35 cellular contexts compared by ENCODE assay signal in the genomic region with DNA sequence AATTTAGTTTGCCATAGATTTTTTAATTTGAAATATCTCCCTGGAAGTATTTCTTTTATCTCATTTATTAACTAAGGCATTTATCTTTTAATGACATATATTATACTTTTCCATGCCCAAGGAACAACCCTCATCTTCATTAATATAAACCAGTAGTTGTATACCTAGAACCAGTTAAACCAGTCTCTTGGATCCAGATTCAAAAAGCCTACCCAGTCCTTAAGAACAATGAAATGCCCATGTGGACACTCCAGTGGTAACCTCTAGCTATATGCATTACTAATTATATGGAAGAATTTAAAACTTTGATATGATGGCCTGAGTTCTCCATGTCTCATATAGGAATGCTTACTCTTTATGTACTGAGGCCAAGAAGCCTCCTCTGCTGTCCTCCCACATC. TPM values are rescaled to one million over a fixed set of nuclear protein-coding genes. Genes with fewer than 3 reads are reported as not detected.
DNase-seq lines count a peak whose midpoint lies in the region; ATAC-seq, FAIRE-seq and TF ChIP-seq lines count a peak whose summit lies in the region.
"Had no signal": no experiment of that assay in that cellular context is flagged by ENCODE, and none has a peak within 500 bp of the region (broad histone marks: within the 10 kb centered on the region; RNA-seq: fewer than 3 reads in every experiment).

No MANE protein-coding gene starts in this region.

- CTCF ChIA-PET in PC-9 (lab: Charles Lee) = interaction anchor here (1.0 to 1.4 kb wide), 2 partner anchors 21 to 40 kb away, joined by 3 to 6 read pairs; no protein-coding TSS in a partner anchor

- H3K9me2 ChIP-seq in PC-9 (ENCODE audit: insufficient read depth) = no peaks in the 10 kb centered on the region

- H3K27me3 Mint-ChIP-seq in activated naive CD4-positive, alpha-beta T cell treated with anti-CD3 and anti-CD28 coated beads, Interleukin-2, amount 50 U/mL, for 24 hours = no peaks in the 10 kb centered on the region
- no peaks in the 10 kb centered on the region for H3K27me3 Mint-ChIP-seq in effector memory CD8-positive, alpha-beta T cell
- H3K27me3 Mint-ChIP-seq: activated naive CD8-positive, alpha-beta T cell treated with anti-CD3 and anti-CD28 coated beads for 36 hours; B cell had no signal

- TF ChIP-seq CTCF in PC-9 (conservative IDR thresholded peaks at IDR 0.05) (no peak), pancreas (IDR thresholded peaks at IDR 0.05) (no peak)

- H3K27me3 ChIP-seq in PC-9 (ENCODE audit: insufficient read depth, low read depth) (no peaks in the 10 kb centered on the region), pancreas (no peaks in the 10 kb centered on the region)
- H3K27me3 ChIP-seq: Peyer's patch, thyroid gland had no signal

- H3K4me1 ChIP-seq in PC-9 (replicated peaks; ENCODE audit: insufficient read depth) (peaks cover 34% of the 10 kb centered on the region), pancreas (peaks cover 0 to 13% (median 0%) of the 10 kb centered on the region in 3 donors)

- H3K4me3 ChIP-seq in PC-9 (no peak overlapping the region), pancreas (no peak overlapping the region)
- H3K4me3 ChIP-seq: coronary artery, left lung, Peyer's patch, thyroid gland had no signal

- H2AFZ ChIP-seq in PC-9 = peak overlapping the region; percentile 14; the same call in 1 of the 2 replicates

- H3K79me2 ChIP-seq in PC-9 (ENCODE audit: low read depth) = no peaks in the 10 kb centered on the region

- intact Hi-C loops in PC-9 (cut with micrococcal nuclease; ENCODE audit: unreplicated experiment) = loop anchor here (2.0 to 5.0 kb wide), 2 partner anchors 20 to 40 kb away; no protein-coding TSS in a partner anchor
- intact Hi-C loops in pancreas (cut with DNase I) = no loop called here

- H3F3A ChIP-seq in PC-9 (ENCODE audit: insufficient read depth, low read depth) = peaks cover 38% of the 10 kb centered on the region

- POLR2A ChIA-PET in PC-9 (lab: Charles Lee; ENCODE audit: unreplicated experiment) = no interaction called here

- no peaks in the 10 kb centered on the region for H4K20me1 ChIP-seq in PC-9 (ENCODE audit: insufficient read depth)

- no peaks in the 10 kb centered on the region for H3K9me3 ChIP-seq in PC-9 (ENCODE audit: insufficient read depth, low read depth)
- no peaks in the 10 kb centered on the region for H3K9me3 ChIP-seq in pancreas
- H3K9me3 ChIP-seq: neutrophil, Peyer's patch, thyroid gland had no signal

- FAIRE-seq in pancreas (lab: Jason Lieb, UNC) = no peak

- H3K27ac ChIP-seq in PC-9 (peak overlapping the region; percentile 73), pancreas (peak overlapping the region in 2 of 4 donors; percentile 17 to 37)
- H3K27ac ChIP-seq: coronary artery, neutrophil, Peyer's patch, thyroid gland had no signal

- H3K27ac Mint-ChIP-seq in activated naive CD4-positive, alpha-beta T cell treated with anti-CD3 and anti-CD28 coated beads, Interleukin-2, amount 50 U/mL, for 24 hours = peak overlapping the region; percentile 12
- H3K27ac Mint-ChIP-seq in activated naive CD4-positive, alpha-beta T cell treated with anti-CD3 and anti-CD28 coated beads, Interleukin-2, amount 50 U/mL, for 72 hours = no peak overlapping the region
- H3K27ac Mint-ChIP-seq in effector memory CD8-positive, alpha-beta T cell = peak overlapping the region; percentile 38 to 49
- H3K27ac Mint-ChIP-seq in stimulated activated effector memory CD8-positive, alpha-beta T cell treated with anti-CD3 and anti-CD28 coated beads, Interleukin-12 subunit alpha, Interleukin-12 subunit beta, amount 100 ng/mL, for 72 hours = peak overlapping the region; percentile 18
- H3K27ac Mint-ChIP-seq: activated naive CD8-positive, alpha-beta T cell treated with anti-CD3 and anti-CD28 coated beads for 36 hours; WTC11 had no signal

- BruUV-seq in PC-9 (replicated peaks; lab: Mats Ljungman, UMichigan) = no TSS peak

- H3K9me3 Mint-ChIP-seq in activated naive CD4-positive, alpha-beta T cell treated with anti-CD3 and anti-CD28 coated beads, Interleukin-2, amount 50 U/mL, for 24 hours = no peaks in the 10 kb centered on the region
- H3K9me3 Mint-ChIP-seq in activated naive CD4-positive, alpha-beta T cell treated with anti-CD3 and anti-CD28 coated beads, Interleukin-2, amount 50 U/mL, for 72 hours = no peaks in the 10 kb centered on the region
- H3K9me3 Mint-ChIP-seq in effector memory CD8-positive, alpha-beta T cell = no peaks in the 10 kb centered on the region
- no peaks in the 10 kb centered on the region for H3K9me3 Mint-ChIP-seq in stimulated activated effector memory CD8-positive, alpha-beta T cell treated with anti-CD3 and anti-CD28 coated beads, Interleukin-12 subunit alpha, Interleukin-12 subunit beta, amount 100 ng/mL, for 72 hours
- H3K9me3 Mint-ChIP-seq: activated naive CD8-positive, alpha-beta T cell treated with anti-CD3 and anti-CD28 coated beads for 36 hours; WTC11 had no signal

- H3K36me3 ChIP-seq in PC-9 (ENCODE audit: low read depth) (no peaks in the 10 kb centered on the region), pancreas (no peaks in the 10 kb centered on the region)
- H3K36me3 ChIP-seq: left lung, neutrophil, Peyer's patch, thyroid gland had no signal

- peak overlapping the region; percentile 59 for H3K4me2 ChIP-seq in PC-9

- ATAC-seq in activated naive CD4-positive, alpha-beta T cell treated with anti-CD3 and anti-CD28 coated beads, Interleukin-2, amount 50 U/mL, for 72 hours = no peak
- no peak for ATAC-seq in effector memory CD8-positive, alpha-beta T cell (replicated peaks)
- ATAC-seq in stimulated activated effector memory CD8-positive, alpha-beta T cell treated with anti-CD3 and anti-CD28 coated beads, Interleukin-12 subunit alpha, Interleukin-12 subunit beta, amount 100 ng/mL, for 72 hours = no peak
- no peak for ATAC-seq in pancreas
- no peak for ATAC-seq in HG02642 (IDR thresholded peaks at IDR 0.05; ENCODE audit: poor library complexity, unreplicated experiment)
- ATAC-seq: HCT116, sciatic nerve, WTC11 had no signal

- peaks cover 56% of the 10 kb centered on the region for H3K4me1 Mint-ChIP-seq in activated naive CD4-positive, alpha-beta T cell treated with anti-CD3 and anti-CD28 coated beads, Interleukin-2, amount 50 U/mL, for 24 hours
- H3K4me1 Mint-ChIP-seq in effector memory CD8-positive, alpha-beta T cell (ENCODE audit: low read depth in 2 of 2) = peaks cover 44 to 58% of the 10 kb centered on the region in 2 donors
- H3K4me1 Mint-ChIP-seq in stimulated activated effector memory CD8-positive, alpha-beta T cell treated with anti-CD3 and anti-CD28 coated beads, Interleukin-12 subunit alpha, Interleukin-12 subunit beta, amount 100 ng/mL, for 72 hours = peaks cover 45% of the 10 kb centered on the region

- DNase-seq in activated naive CD4-positive, alpha-beta T cell treated with anti-CD3 and anti-CD28 coated beads, Interleukin-2, amount 50 U/mL, for 72 hours (ENCODE audit: low spot score in 2 of 2) = no peak
- DNase-seq in PC-9 (peak in 1 of 2 experiments; percentile 73), NCI-H1092 (lab: John Stamatoyannopoulos, UW) (no peak), pancreas (no peak)
- DNase-seq in effector memory CD8-positive, alpha-beta T cell = no peak
- no peak for DNase-seq in stimulated activated effector memory CD8-positive, alpha-beta T cell treated with anti-CD3 and anti-CD28 coated beads, Interleukin-12 subunit alpha, Interleukin-12 subunit beta, amount 100 ng/mL, for 72 hours (ENCODE audit: low spot score in 2 of 2)
- DNase-seq: ACHN; activated CD4-positive, alpha-beta T cell treated with anti-CD3 and anti-CD28 coated beads, Interleukin-2, amount 50 U/mL, for 1 hour; activated effector memory CD4-positive, alpha-beta T cell treated with Interleukin-2 at 50 U/mL for 16 hours; activated naive CD8-positive, alpha-beta T cell treated with anti-CD3 and anti-CD28 coated beads for 36 hours; activated T-cell treated with anti-CD3 and anti-CD28 coated beads, Interleukin-2, amount 50 U/mL, for 1 hour; anterior cingulate cortex; DMS79; effector CD8-positive, alpha-beta T cell; erythroblast; glutamatergic neuron; islet precursor cell; left lung; mesenchymal stem cell; NCI-H1105 treated with DMSO at 0.1 percent for 48 hours; NCI-H1930; Peyer's patch; SHP77 treated with DMSO at 0.1 percent for 48 hours; stimulated activated CD8-positive, alpha-beta memory T cell treated with anti-CD3 and anti-CD28 coated beads, Interleukin-4, amount 100 ng/mL, for 48 hours; SW 1271; T1000; thyroid gland had no signal

- H3K4me3 Mint-ChIP-seq in activated naive CD4-positive, alpha-beta T cell treated with anti-CD3 and anti-CD28 coated beads, Interleukin-2, amount 50 U/mL, for 24 hours = no peak overlapping the region
- peak overlapping the region; percentile 4 to 31 for H3K4me3 Mint-ChIP-seq in effector memory CD8-positive, alpha-beta T cell
- no peak overlapping the region for H3K4me3 Mint-ChIP-seq in stimulated activated effector memory CD8-positive, alpha-beta T cell treated with anti-CD3 and anti-CD28 coated beads, Interleukin-12 subunit alpha, Interleukin-12 subunit beta, amount 100 ng/mL, for 72 hours
- H3K4me3 Mint-ChIP-seq: activated naive CD8-positive, alpha-beta T cell treated with anti-CD3 and anti-CD28 coated beads for 36 hours; B cell; WTC11 had no signal

- peaks cover 13% of the 10 kb centered on the region for H3K36me3 Mint-ChIP-seq in activated naive CD4-positive, alpha-beta T cell treated with anti-CD3 and anti-CD28 coated beads, Interleukin-2, amount 50 U/mL, for 24 hours
- H3K36me3 Mint-ChIP-seq in activated naive CD4-positive, alpha-beta T cell treated with anti-CD3 and anti-CD28 coated beads, Interleukin-2, amount 50 U/mL, for 72 hours = peaks cover 20 to 45% of the 10 kb centered on the region in 2 donors
- H3K36me3 Mint-ChIP-seq in effector memory CD8-positive, alpha-beta T cell (ENCODE audit: insufficient read depth) = peaks cover 32% of the 10 kb centered on the region
- H3K36me3 Mint-ChIP-seq in stimulated activated effector memory CD8-positive, alpha-beta T cell treated with anti-CD3 and anti-CD28 coated beads, Interleukin-12 subunit alpha, Interleukin-12 subunit beta, amount 100 ng/mL, for 72 hours = peaks cover 23% of the 10 kb centered on the region
- H3K36me3 Mint-ChIP-seq: WTC11 had no signal

RNA-seq across cellular contexts. Expression of a gene that starts 4.8 kb away (rescaled TPM):
- 10 to 100 TPM; 12.1 to 44.7 TPM for total RNA-seq in activated naive CD4-positive, alpha-beta T cell treated with anti-CD3 and anti-CD28 coated beads, Interleukin-2, amount 50 U/mL, for 72 hours
- total RNA-seq in PC-9 (2021) (1.2 and 3.3 TPM in 2 replicates), pancreas (1 to 10 TPM in 3 of 6 donors, under 1 TPM in 3; 0.28 to 2.6 (median 1.0) TPM)
- 1 to 10 TPM in 1 of 2 donors, under 1 TPM in 1; 0.42 to 2.0 TPM for polyA plus RNA-seq in pancreas

RNA-seq across cellular contexts. Expression of a gene that starts 22.2 kb away (rescaled TPM):
- total RNA-seq in activated naive CD4-positive, alpha-beta T cell treated with anti-CD3 and anti-CD28 coated beads, Interleukin-2, amount 50 U/mL, for 72 hours = 10 to 100 TPM; 23.3 to 40.6 TPM
- total RNA-seq in PC-9 (2021) (34.7 and 35.9 TPM in 2 replicates), pancreas (10 to 100 TPM in 4 of 6 donors, 1 to 10 TPM in 2; 5.7 to 13.7 (median 10.1) TPM)
- 1 to 10 TPM; 3.0 to 3.6 TPM for polyA plus RNA-seq in pancreas

Comparison
In these comparisons a context has a peak if more than half of its experiments do, and no peak if none do; other contexts are left out.
1. H3K27ac Mint-ChIP-seq: peak in activated naive CD4-positive, alpha-beta T cell treated with anti-CD3 and anti-CD28 coated beads, Interleukin-2, amount 50 U/mL, for 24 hours (single experiment), effector memory CD8-positive, alpha-beta T cell (2 of 2) and stimulated activated effector memory CD8-positive, alpha-beta T cell treated with anti-CD3 and anti-CD28 coated beads, Interleukin-12 subunit alpha, Interleukin-12 subunit beta, amount 100 ng/mL, for 72 hours (single experiment); none in activated naive CD4-positive, alpha-beta T cell treated with anti-CD3 and anti-CD28 coated beads, Interleukin-2, amount 50 U/mL, for 72 hours (0 of 2).
2. H3K4me3 Mint-ChIP-seq: peak in effector memory CD8-positive, alpha-beta T cell (2 of 2); none in activated naive CD4-positive, alpha-beta T cell treated with anti-CD3 and anti-CD28 coated beads, Interleukin-2, amount 50 U/mL, for 24 hours (single experiment) and stimulated activated effector memory CD8-positive, alpha-beta T cell treated with anti-CD3 and anti-CD28 coated beads, Interleukin-12 subunit alpha, Interleukin-12 subunit beta, amount 100 ng/mL, for 72 hours (single experiment).